Comparison of ENCODE assay signal across 8 cellular contexts in the genomic region with DNA sequence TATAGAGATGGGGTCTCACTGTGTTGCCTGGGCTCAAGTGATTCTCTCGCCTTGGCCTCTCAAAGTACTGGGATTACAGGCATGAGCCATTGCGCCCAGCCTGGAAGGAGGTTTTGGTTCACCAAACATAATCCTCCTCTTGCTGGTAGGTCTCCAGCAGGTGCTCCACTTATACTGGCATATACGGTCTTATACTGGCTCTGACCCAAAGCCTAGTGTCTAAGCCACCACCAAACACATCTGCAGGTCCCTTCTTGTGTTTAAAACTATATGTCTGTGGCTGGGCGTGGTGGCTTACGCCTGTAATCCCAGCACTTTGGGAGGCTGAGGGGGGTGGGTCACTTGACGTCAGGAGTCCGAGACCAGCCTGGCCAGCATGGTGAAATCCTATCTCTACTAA.
"Had no signal": no experiment of that assay in that cellular context is flagged by ENCODE, and none has a peak within 500 bp of the region (broad histone marks: within the 10 kb centered on the region; RNA-seq: fewer than 3 reads in every experiment).

No MANE protein-coding gene starts in this region.

- H3K27ac Mint-ChIP-seq: activated B cell treated with CpG ODN at 0.5 μM for 24 hours, natural killer cell had no signal

- H3K36me3 ChIP-seq: adrenal gland, colonic mucosa, heart left ventricle, prostate gland, upper lobe of left lung had no signal

- H3K4me3 Mint-ChIP-seq: activated B cell treated with CpG ODN at 0.5 μM for 24 hours had no signal

- H3K36me3 Mint-ChIP-seq: natural killer cell had no signal

- H3K4me3 ChIP-seq: adrenal gland, colonic mucosa, heart left ventricle, prostate gland, upper lobe of left lung had no signal

- H3K9me3 Mint-ChIP-seq: activated B cell treated with CpG ODN at 0.5 μM for 24 hours, natural killer cell had no signal

- H3K27ac ChIP-seq: adrenal gland, colonic mucosa, heart left ventricle, prostate gland, upper lobe of left lung had no signal

- DNase-seq: occipital lobe had no signal

- H3K27me3 Mint-ChIP-seq: activated B cell treated with CpG ODN at 0.5 μM for 24 hours had no signal

- H3K9me3 ChIP-seq: adrenal gland, colonic mucosa, heart left ventricle, prostate gland, upper lobe of left lung had no signal

- H3K4me1 ChIP-seq: prostate gland had no signal

- H3K27me3 ChIP-seq: adrenal gland, colonic mucosa, heart left ventricle, upper lobe of left lung had no signal
